In genomic region chr3:160003520-160004128, GRCh38 we compare ENCODE assay signal across 9 cellular contexts. TPM values are rescaled to one million over a fixed set of nuclear protein-coding genes. Genes with fewer than 3 reads are reported as not detected.
DNase-seq lines count a peak whose midpoint lies in the region; ATAC-seq and TF ChIP-seq lines count a peak whose summit lies in the region.
"Had no signal": no experiment of that assay in that cellular context is flagged by ENCODE, and none has a peak within 500 bp of the region (broad histone marks: within the 10 kb centered on the region; RNA-seq: fewer than 3 reads in every experiment).

No MANE protein-coding gene starts in this region.

- DNase-seq in DMS 273 treated with DMSO at 0.1 percent for 48 hours (lab: John Stamatoyannopoulos, UW) (peak; percentile 59), NCI-H2196 treated with DMSO at 0.1 percent for 48 hours (lab: John Stamatoyannopoulos, UW; ENCODE audit: unreplicated experiment) (peak; percentile 69), foreskin melanocyte (peak; percentile 28), progenitor cell of endocrine pancreas (ENCODE audit: low spot score, unreplicated experiment) (no peak), omental fat pad (ENCODE audit: low spot score) (no peak)
- DNase-seq in activated CD8-positive, alpha-beta T cell treated with anti-CD3 and anti-CD28 coated beads, Interleukin-2, amount 10 ng/mL, durations not matched to agents 7 days and 5 days = peak; percentile 52

- ATAC-seq in GM19043 (IDR thresholded peaks at IDR 0.05; ENCODE audit: low read depth, unreplicated experiment) (peak; percentile 75), HG03066 (IDR thresholded peaks at IDR 0.05; ENCODE audit: low read depth, unreplicated experiment) (peak; percentile 80), omental fat pad (ENCODE audit: low FRiP score) (no peak)
- peak; percentile 74 for ATAC-seq in activated CD8-positive, alpha-beta T cell treated with anti-CD3 and anti-CD28 coated beads, Interleukin-2, amount 10 ng/mL, durations not matched to agents 7 days and 5 days

- no peaks in the 10 kb centered on the region for H3K36me3 Mint-ChIP-seq in activated CD8-positive, alpha-beta T cell treated with anti-CD3 and anti-CD28 coated beads, Interleukin-2, amount 10 ng/mL, durations not matched to agents 7 days and 5 days (ENCODE audit: low read depth)
- no peaks in the 10 kb centered on the region for H3K36me3 Mint-ChIP-seq in progenitor cell of endocrine pancreas (ENCODE audit: insufficient read depth)

- no peaks in the 10 kb centered on the region for H3K27me3 Mint-ChIP-seq in activated CD8-positive, alpha-beta T cell treated with anti-CD3 and anti-CD28 coated beads, Interleukin-2, amount 10 ng/mL, durations not matched to agents 7 days and 5 days (ENCODE audit: low read depth)
- H3K27me3 Mint-ChIP-seq in progenitor cell of endocrine pancreas = peaks cover 19% of the 10 kb centered on the region

- TF ChIP-seq CTCF in progenitor cell of endocrine pancreas (IDR thresholded peaks at IDR 0.05; ENCODE audit: unreplicated experiment) (peak; percentile 65), omental fat pad (IDR thresholded peaks at IDR 0.05) (no peak)

- CTCF ChIA-PET in activated CD8-positive, alpha-beta T cell treated with anti-CD3 and anti-CD28 coated beads, Interleukin-2, amount 10 ng/mL, durations not matched to agents 7 days and 5 days (lab: Charles Lee) = interaction anchor here (0.7 to 11.7 kb wide), 13 partner anchors 9 to 176 kb away, joined by 3 to 169 read pairs (median 3); partner anchors contain the start of gene IL12A

- POLR2A ChIA-PET in activated CD8-positive, alpha-beta T cell treated with anti-CD3 and anti-CD28 coated beads, Interleukin-2, amount 10 ng/mL, durations not matched to agents 7 days and 5 days (lab: Charles Lee) = no interaction called here

- H3K4me1 Mint-ChIP-seq in activated CD8-positive, alpha-beta T cell treated with anti-CD3 and anti-CD28 coated beads, Interleukin-2, amount 10 ng/mL, durations not matched to agents 7 days and 5 days (ENCODE audit: low read depth) = no peaks in the 10 kb centered on the region
- peaks cover 3% of the 10 kb centered on the region for H3K4me1 Mint-ChIP-seq in progenitor cell of endocrine pancreas (ENCODE audit: low read depth)

- no peaks in the 10 kb centered on the region for H3K9me3 Mint-ChIP-seq in activated CD8-positive, alpha-beta T cell treated with anti-CD3 and anti-CD28 coated beads, Interleukin-2, amount 10 ng/mL, durations not matched to agents 7 days and 5 days (ENCODE audit: insufficient read depth)
- H3K9me3 Mint-ChIP-seq in progenitor cell of endocrine pancreas (ENCODE audit: low read depth) = no peaks in the 10 kb centered on the region

- no peak overlapping the region for H3K27ac Mint-ChIP-seq in activated CD8-positive, alpha-beta T cell treated with anti-CD3 and anti-CD28 coated beads, Interleukin-2, amount 10 ng/mL, durations not matched to agents 7 days and 5 days
- H3K27ac Mint-ChIP-seq in progenitor cell of endocrine pancreas = no peak overlapping the region

- H3K4me3 Mint-ChIP-seq in activated CD8-positive, alpha-beta T cell treated with anti-CD3 and anti-CD28 coated beads, Interleukin-2, amount 10 ng/mL, durations not matched to agents 7 days and 5 days = no peak overlapping the region
- no peak overlapping the region for H3K4me3 Mint-ChIP-seq in progenitor cell of endocrine pancreas (ENCODE audit: low read depth)

RNA-seq across cellular contexts. Expression of gene IL12A, which starts 15.0 kb away (rescaled TPM):
- not detected for total RNA-seq in activated CD8-positive, alpha-beta T cell treated with anti-CD3 and anti-CD28 coated beads, Interleukin-2, amount 10 ng/mL, durations not matched to agents 7 days and 5 days
- 0.33 TPM in 1 of 2 replicates, not detected in the other for total RNA-seq in progenitor cell of endocrine pancreas
- total RNA-seq in omental fat pad = 1 to 10 TPM in 3 of 4 donors, not detected in 1; 1.1 to 2.8 (median 2.4) TPM
- total RNA-seq: activated CD8-positive, alpha-beta memory T cell treated with anti-CD3 and anti-CD28 coated beads for 36 hours had no signal

Comparison
In these comparisons a context has a peak if more than half of its experiments do, and no peak if none do; other contexts are left out.
1. DNase-seq: peak in DMS 273 treated with DMSO at 0.1 percent for 48 hours (single experiment), NCI-H2196 treated with DMSO at 0.1 percent for 48 hours (single experiment), activated CD8-positive, alpha-beta T cell treated with anti-CD3 and anti-CD28 coated beads, Interleukin-2, amount 10 ng/mL, durations not matched to agents 7 days and 5 days (single experiment) and foreskin melanocyte (single experiment); none in progenitor cell of endocrine pancreas (single experiment) and omental fat pad (single experiment).